Comparison of ENCODE assay signal across 21 cellular contexts in genomic region chr7:85114342-85114741, GRCh38.
A peak's percentile ranks its signal among the peaks of the same experiment; 100 is the strongest.
DNase-seq lines count a peak whose midpoint lies in the region; ATAC-seq, FAIRE-seq and TF ChIP-seq lines count a peak whose summit lies in the region.
"Had no signal": no experiment of that assay in that cellular context is flagged by ENCODE, and none has a peak within 500 bp of the region (broad histone marks: within the 10 kb centered on the region; RNA-seq: fewer than 3 reads in every experiment).

No MANE protein-coding gene starts in this region.

- intact Hi-C loops in mammary epithelial cell (cut with micrococcal nuclease) (loop anchor here (2.0 kb wide), 1 partner anchor 72 kb away; the partner anchor contains the start of gene SEMA3D), breast epithelium (cut with DNase I; ENCODE audit: low total_unique reads) (no loop called here), spleen (cut with DNase I; ENCODE audit: low total_unique reads) (no loop called here)

- WGBS in mammary epithelial cell (ENCODE audit: low coverage, missing lambda C conversion rate), result 66% methylated on average over 4 of the region's 4 CpGs
- 89 to 94% (median 90%) methylated on average over 4 of the region's 4 CpGs for WGBS in spleen, 5 donors

- H3K27ac ChIP-seq in mammary epithelial cell (ENCODE audit: insufficient read depth, low read depth, low read length) (peak overlapping the region; percentile 13), breast epithelium (no peak overlapping the region), spleen (no peak overlapping the region)
- H3K27ac ChIP-seq: BLaER1 treated with 17β-estradiol and CSF1 and Interleukin-3, amounts not matched to agents 10 nM and 100 nM; SK-N-MC had no signal

- CTCF ChIA-PET in mammary epithelial cell (lab: Charles Lee; ENCODE audit: low non-redundant PET), result no interaction called here
- CTCF ChIA-PET in HEK293T (lab: Yijun Ruan, JAX), result no interaction called here

- no peak overlapping the region for H3K4me3 ChIP-seq in mammary epithelial cell (replicated peaks in 1 of 3; ENCODE audit: insufficient read depth in 1 of 3, low read depth in 2 of 3, low read length in 3 of 3)
- H3K4me3 ChIP-seq in breast epithelium, result no peak overlapping the region
- H3K4me3 ChIP-seq in spleen, result no peak overlapping the region
- H3K4me3 ChIP-seq: BLaER1 treated with 17β-estradiol and CSF1 and Interleukin-3, amounts not matched to agents 10 nM and 100 nM; GM12878; K562; SK-N-MC had no signal

- H3K36me3 ChIP-seq in mammary epithelial cell (ENCODE audit: insufficient read depth, low read length) (no peaks in the 10 kb centered on the region), breast epithelium (no peaks in the 10 kb centered on the region), spleen (peaks cover 0 to 5% (median 0%) of the 10 kb centered on the region in 6 donors)
- H3K36me3 ChIP-seq: BLaER1 treated with 17β-estradiol and CSF1 and Interleukin-3, amounts not matched to agents 10 nM and 100 nM had no signal

- peak; percentile 78 for ATAC-seq in SK-N-SH treated with all-trans-retinoic acid at 6 μM for 48 hours
- ATAC-seq: GM12878, K562 had no signal

- no peak for FAIRE-seq in urothelium cell line (lab: Jason Lieb, UNC)
- FAIRE-seq: GM12878, GM18507, K562 had no signal

- in situ Hi-C loops in mammary epithelial cell (cut with MboI; ENCODE audit: low sequenced_read_pairs in 2 of 2), result no loop called here

- H4K20me1 ChIP-seq in mammary epithelial cell (ENCODE audit: insufficient read depth, low read length), result no peaks in the 10 kb centered on the region
- H4K20me1 ChIP-seq: BLaER1 treated with 17β-estradiol and CSF1 and Interleukin-3, amounts not matched to agents 10 nM and 100 nM had no signal

- POLR2A ChIA-PET in HEK293T (lab: Yijun Ruan, JAX), result no interaction called here

- TF ChIP-seq CTCF in mammary epithelial cell (conservative IDR thresholded peaks at IDR 0.05 in 1 of 2, IDR thresholded peaks at IDR 0.05 in 1 of 2; ENCODE audit: extremely low read depth in 1 of 2, insufficient read depth in 1 of 2, low read depth in 1 of 2, low read length in 2 of 2) (no peak), breast epithelium (IDR thresholded peaks at IDR 0.05) (no peak), spleen (IDR thresholded peaks at IDR 0.05 in 8 of 11, conservative IDR thresholded peaks at IDR 0.05 in 3 of 11) (no peak)

- H3K9me3 ChIP-seq in mammary epithelial cell (replicated peaks; ENCODE audit: insufficient read depth, low read length), result no peaks in the 10 kb centered on the region
- H3K9me3 ChIP-seq in breast epithelium, result no peaks in the 10 kb centered on the region
- peaks cover 0 to 5% (median 1%) of the 10 kb centered on the region in 8 donors for H3K9me3 ChIP-seq in spleen
- H3K9me3 ChIP-seq: BLaER1 treated with 17β-estradiol and CSF1 and Interleukin-3, amounts not matched to agents 10 nM and 100 nM had no signal

- no peaks in the 10 kb centered on the region for H3K27me3 ChIP-seq in mammary epithelial cell (ENCODE audit: insufficient read depth, low read length)
- H3K27me3 ChIP-seq in breast epithelium, result no peaks in the 10 kb centered on the region
- H3K27me3 ChIP-seq in spleen (replicated peaks in 1 of 7), result no peaks in the 10 kb centered on the region
- H3K27me3 ChIP-seq: BLaER1 treated with 17β-estradiol and CSF1 and Interleukin-3, amounts not matched to agents 10 nM and 100 nM had no signal

- DNase-seq in mammary epithelial cell (peak; percentile 59), breast epithelium (ENCODE audit: low spot score in 2 of 2) (no peak), iPS-NIHi7 (ENCODE audit: extremely low spot score) (peak; percentile 7), urothelium cell line (ENCODE audit: low spot score) (peak; percentile 47), spleen (no peak), HEK293T (ENCODE audit: extremely low spot score) (no peak)
- DNase-seq in activated CD8-positive, alpha-beta memory T cell treated with anti-CD3 and anti-CD28 coated beads, Interleukin-2, amount 50 U/mL, for 4 hours, result no peak
- DNase-seq: 8988T, DMS 273 treated with DMSO at 0.1 percent for 48 hours, HCEC 1CT, NCI-H1092, NCI-H187 treated with DMSO at 0.1 percent for 48 hours, NCI-H2171, NCI-H524 treated with DMSO at 0.1 percent for 48 hours, RPMI8226 had no signal

- no TSS peak for BruUV-seq in mammary epithelial cell (replicated peaks; lab: Mats Ljungman, UMichigan)

- TF ChIP-seq POLR2A in breast epithelium (IDR thresholded peaks at IDR 0.05) (no peak), spleen (IDR thresholded peaks at IDR 0.05) (no peak)

- dilution Hi-C loops in mammary epithelial cell (cut with HindIII; ENCODE audit: low sequenced_read_pairs), result no loop called here

- peak overlapping the region; percentile 4 for H3K4me2 ChIP-seq in mammary epithelial cell (ENCODE audit: insufficient read depth, low read depth, low read length)
- H3K4me2 ChIP-seq: BLaER1 treated with 17β-estradiol and CSF1 and Interleukin-3, amounts not matched to agents 10 nM and 100 nM had no signal

- H2AFZ ChIP-seq in mammary epithelial cell (ENCODE audit: low read depth, low read length), result no peak overlapping the region

- H3K79me2 ChIP-seq in mammary epithelial cell (ENCODE audit: insufficient read depth, low read length), result no peaks in the 10 kb centered on the region

- H3K4me1 ChIP-seq in mammary epithelial cell (ENCODE audit: insufficient read depth, low read length), result peaks cover 21% of the 10 kb centered on the region
- H3K4me1 ChIP-seq in breast epithelium, result no peaks in the 10 kb centered on the region
- H3K4me1 ChIP-seq in spleen, result no peaks in the 10 kb centered on the region

- H3K9ac ChIP-seq in mammary epithelial cell (ENCODE audit: insufficient read depth, low read length), result no peak overlapping the region
- H3K9ac ChIP-seq: BLaER1 treated with 17β-estradiol and CSF1 and Interleukin-3, amounts not matched to agents 10 nM and 100 nM had no signal

TF ChIP-seq in SK-N-SH treated with all-trans-retinoic acid at 6 μM for 48 hours, 23 proteins besides CTCF, POLR2A, EP300 and RAD21 (continues in another document):
- TF ChIP-seq TOX (CRISPR knock-in tag; IDR thresholded peaks at IDR 0.05; ENCODE audit: borderline replicate concordance) (no peak), CREB5 (CRISPR knock-in tag; IDR thresholded peaks at IDR 0.05; ENCODE audit: low read depth) (no peak), CSDC2 (CRISPR knock-in tag; IDR thresholded peaks at IDR 0.05) (no peak), ESRRG (CRISPR knock-in tag; IDR thresholded peaks at IDR 0.05) (no peak)

TF ChIP-seq in HEK293T, 16 proteins besides CTCF, POLR2A, EP300 and RAD21:
- TF ChIP-seq ZNF384 (IDR thresholded peaks at IDR 0.05) (no peak), ARNT (IDR thresholded peaks at IDR 0.05) (no peak), L3MBTL2 (conservative IDR thresholded peaks at IDR 0.05) (no peak), PKNOX1 (IDR thresholded peaks at IDR 0.05) (no peak), CTBP1 (IDR thresholded peaks at IDR 0.05; ENCODE audit: borderline replicate concordance) (no peak), BHLHE40 (IDR thresholded peaks at IDR 0.05; ENCODE audit: borderline replicate concordance) (no peak), ELF4 (IDR thresholded peaks at IDR 0.05) (no peak), TARDBP (IDR thresholded peaks at IDR 0.05) (no peak), SUZ12 (IDR thresholded peaks at IDR 0.05) (no peak)

Comparison
In these comparisons a context has a peak if more than half of its experiments do, and no peak if none do; other contexts are left out.
1. DNase-seq: peak in mammary epithelial cell (single experiment), iPS-NIHi7 (single experiment) and urothelium cell line (single experiment); none in breast epithelium (0 of 2), spleen (single experiment), HEK293T (single experiment) and activated CD8-positive, alpha-beta memory T cell treated with anti-CD3 and anti-CD28 coated beads, Interleukin-2, amount 50 U/mL, for 4 hours (single experiment).